Comparison of ENCODE assay signal across 8 cellular contexts in genomic region chr10:80205478-80206276, GRCh38. TPM values are rescaled to one million over a fixed set of nuclear protein-coding genes. Genes with fewer than 3 reads are reported as not detected.
DNase-seq lines count a peak whose midpoint lies in the region; ATAC-seq and TF ChIP-seq lines count a peak whose summit lies in the region.

Gene ANXA11, minus strand, starts transcription at chr10:80205537. Its CDS starts 32,676 bp downstream, at chr10:80172861.

- peaks cover 26% of the 10 kb centered on the region for H3K36me3 Mint-ChIP-seq in activated CD4-positive, alpha-beta T cell treated with anti-CD3 and anti-CD28 coated beads, Interleukin-2, amount 10 ng/mL, durations not matched to agents 7 days and 5 days (ENCODE audit: low read depth)

- no peaks in the 10 kb centered on the region for H3K36me3 ChIP-seq in lower lobe of right lung

- no peaks in the 10 kb centered on the region for H3K27me3 Mint-ChIP-seq in activated CD4-positive, alpha-beta T cell treated with anti-CD3 and anti-CD28 coated beads, Interleukin-2, amount 10 ng/mL, durations not matched to agents 7 days and 5 days

- peak; percentile 80 for ATAC-seq in GM19023 (IDR thresholded peaks at IDR 0.05; ENCODE audit: unreplicated experiment)
- ATAC-seq in HG03175 (IDR thresholded peaks at IDR 0.05; ENCODE audit: unreplicated experiment), result peak; percentile 80
- ATAC-seq in lower lobe of right lung, result peak; percentile 88 to 91

- H3K27ac Mint-ChIP-seq in activated CD4-positive, alpha-beta T cell treated with anti-CD3 and anti-CD28 coated beads, Interleukin-2, amount 10 ng/mL, durations not matched to agents 7 days and 5 days, result peak within 1 kb of the TSS; percentile 94

- peak within 1 kb of the TSS; percentile 98 for H3K4me3 Mint-ChIP-seq in activated CD4-positive, alpha-beta T cell treated with anti-CD3 and anti-CD28 coated beads, Interleukin-2, amount 10 ng/mL, durations not matched to agents 7 days and 5 days

- H3K9me3 Mint-ChIP-seq in activated CD4-positive, alpha-beta T cell treated with anti-CD3 and anti-CD28 coated beads, Interleukin-2, amount 10 ng/mL, durations not matched to agents 7 days and 5 days, result no peaks in the 10 kb centered on the region

- H3K27ac ChIP-seq in dorsolateral prefrontal cortex (peak within 1 kb of the TSS in 58 of 59 donors; percentile 55 to 96 (median 89)), lower lobe of right lung (peak within 1 kb of the TSS; percentile 99)

- peaks cover 47% of the 10 kb centered on the region for H3K4me1 Mint-ChIP-seq in activated CD4-positive, alpha-beta T cell treated with anti-CD3 and anti-CD28 coated beads, Interleukin-2, amount 10 ng/mL, durations not matched to agents 7 days and 5 days

- TF ChIP-seq CTCF in dorsolateral prefrontal cortex (IDR thresholded peaks at IDR 0.05 in 54 of 56, conservative IDR thresholded peaks at IDR 0.05 in 2 of 56; ENCODE audit: low read depth in 1 of 56, partially characterized antibody in 56 of 56) (peak in 1 of 56 donors; percentile 7), lower lobe of right lung (IDR thresholded peaks at IDR 0.05) (no peak)

- H3K27me3 ChIP-seq in dorsolateral prefrontal cortex (peaks cover 0 to 33% (median 0%) of the 10 kb centered on the region in 45 donors), lower lobe of right lung (ENCODE audit: low read depth) (no peaks in the 10 kb centered on the region)

- peaks cover 49% of the 10 kb centered on the region for H3K4me1 ChIP-seq in lower lobe of right lung

- H3K4me3 ChIP-seq in dorsolateral prefrontal cortex (peak within 1 kb of the TSS; percentile 43 to 84 (median 73)), lower lobe of right lung (peak within 1 kb of the TSS; percentile 71)

- DNase-seq in AML-193 (lab: John Stamatoyannopoulos, UW) (peak; percentile 74 to 78), NCI-H526 (lab: John Stamatoyannopoulos, UW) (peak; percentile 23 to 80), dorsolateral prefrontal cortex (peak in 6 of 10 donors; percentile 38 to 75 (median 62)), lower lobe of right lung (peak; percentile 91)
- peak; percentile 87 for DNase-seq in activated CD4-positive, alpha-beta T cell treated with anti-CD3 and anti-CD28 coated beads, Interleukin-2, amount 10 ng/mL, durations not matched to agents 7 days and 5 days
- DNase-seq in stimulated activated CD4-positive, alpha-beta T cell treated with anti-CD3 and anti-CD28 coated beads, TNF-alpha, amount 100 ng/mL, for 48 hours (ENCODE audit: low read depth in 3 of 3), result peak; percentile 58 to 82 (median 61)

- POLR2A ChIA-PET in activated CD4-positive, alpha-beta T cell treated with anti-CD3 and anti-CD28 coated beads, Interleukin-2, amount 10 ng/mL, durations not matched to agents 7 days and 5 days (lab: Charles Lee), result no interaction called here

- CTCF ChIA-PET in activated CD4-positive, alpha-beta T cell treated with anti-CD3 and anti-CD28 coated beads, Interleukin-2, amount 10 ng/mL, durations not matched to agents 7 days and 5 days (lab: Charles Lee), result interaction anchor here (0.6 to 1.0 kb wide), 3 partner anchors 9 to 18 kb away, joined by 3 to 4 read pairs (median 3); no protein-coding TSS in a partner anchor

- intact Hi-C loops in dorsolateral prefrontal cortex (cut with DNase I), result loop anchor here in 1 of 2 donors (5.0 kb wide), 1 partner anchor 63 kb away; no protein-coding TSS in a partner anchor
- intact Hi-C loops in lower lobe of right lung (cut with DNase I), result loop anchor here (10.0 kb wide), 1 partner anchor 61 kb away; no protein-coding TSS in a partner anchor

- H3K9me3 ChIP-seq in lower lobe of right lung, result no peaks in the 10 kb centered on the region

RNA-seq across cellular contexts. Expression of gene ANXA11, which starts in this region (rescaled TPM):
- total RNA-seq in activated CD4-positive, alpha-beta T cell treated with anti-CD3 and anti-CD28 coated beads, Interleukin-2, amount 10 ng/mL, durations not matched to agents 7 days and 5 days, result 100 to 1,000 TPM; 280 to 326 TPM
- total RNA-seq in dorsolateral prefrontal cortex (100 to 1,000 TPM in 70 of 120 experiments, 10 to 100 TPM in 50; 47.9 to 162 (median 105) TPM), lower lobe of right lung (306 TPM)

Comparison
In these comparisons a context has a peak if more than half of its experiments do, and no peak if none do; other contexts are left out.
1. Peak in every context shown above with its lines: DNase-seq, ATAC-seq, H3K4me3 ChIP-seq and H3K27ac ChIP-seq.